ENCODE assay signal across 15 cellular contexts in genomic region chr17:82780981-82781893, GRCh38. TPM values are rescaled to one million over a fixed set of nuclear protein-coding genes. Genes with fewer than 3 reads are reported as not detected.
DNase-seq lines count a peak whose midpoint lies in the region; ATAC-seq, FAIRE-seq and TF ChIP-seq lines count a peak whose summit lies in the region.
"Had no signal": no experiment of that assay in that cellular context is flagged by ENCODE, and none has a peak within 500 bp of the region (broad histone marks: within the 10 kb centered on the region; RNA-seq: fewer than 3 reads in every experiment).

No MANE protein-coding gene starts in this region.

- peaks cover 5 to 6% of the 10 kb centered on the region in 2 donors for H3K36me3 Mint-ChIP-seq in activated naive CD4-positive, alpha-beta T cell treated with anti-CD3 and anti-CD28 coated beads, Interleukin-2, amount 50 U/mL, for 72 hours

- no peaks in the 10 kb centered on the region for H3K9me3 Mint-ChIP-seq in activated naive CD4-positive, alpha-beta T cell treated with anti-CD3 and anti-CD28 coated beads, Interleukin-2, amount 50 U/mL, for 72 hours
- H3K9me3 Mint-ChIP-seq: naive thymus-derived CD8-positive, alpha-beta T cell had no signal

- peak overlapping the region in 1 of 2 donors; percentile 75 for H3K27ac Mint-ChIP-seq in activated naive CD4-positive, alpha-beta T cell treated with anti-CD3 and anti-CD28 coated beads, Interleukin-2, amount 50 U/mL, for 72 hours

- H3K4me1 ChIP-seq in keratinocyte (ENCODE audit: control insufficient read depth, extremely low read depth, insufficient read depth, low read length) (peaks cover 1% of the 10 kb centered on the region), thoracic aorta (ENCODE audit: control insufficient read depth in 1 of 2, low read depth in 2 of 2) (no peaks in the 10 kb centered on the region)
- H3K4me1 ChIP-seq: foreskin keratinocyte had no signal

- TF ChIP-seq CTCF in RWPE1 (conservative IDR thresholded peaks at IDR 0.05; ENCODE audit: low read depth) (no peak), keratinocyte (optimal IDR thresholded peaks at IDR 0.05 in 1 of 3, IDR thresholded peaks at IDR 0.05 in 1 of 3, conservative IDR thresholded peaks at IDR 0.05 in 1 of 3; ENCODE audit: extremely low read depth in 1 of 3, insufficient read depth in 2 of 3, low read length in 3 of 3) (no peak), thoracic aorta (IDR thresholded peaks at IDR 0.05) (no peak)

- dilution Hi-C loops in keratinocyte (cut with MboI; ENCODE audit: extremely low pct_ligation_motif_present, low sequenced_read_pairs) = no loop called here

- peak overlapping the region; percentile 43 for H3K27ac ChIP-seq in RWPE1
- H3K27ac ChIP-seq in keratinocyte (ENCODE audit: control insufficient read depth, insufficient read depth, low read length) = no peak overlapping the region
- no peak overlapping the region for H3K27ac ChIP-seq in thoracic aorta
- H3K27ac ChIP-seq: foreskin keratinocyte, SK-N-MC had no signal

- H3K4me3 ChIP-seq in keratinocyte (ENCODE audit: control insufficient read depth in 2 of 3, extremely low read depth in 1 of 3, insufficient read depth in 2 of 3, low read depth in 1 of 3, low read length in 3 of 3) = no peak overlapping the region
- H3K4me3 ChIP-seq in thoracic aorta = no peak overlapping the region
- H3K4me3 ChIP-seq: lower lobe of right lung, SK-N-MC, stomach had no signal

- no peak overlapping the region for H2AFZ ChIP-seq in keratinocyte (ENCODE audit: control insufficient read depth, low read length)

- ATAC-seq in activated naive CD4-positive, alpha-beta T cell treated with anti-CD3 and anti-CD28 coated beads, Interleukin-2, amount 50 U/mL, for 72 hours = peak; percentile 28 to 44
- ATAC-seq in thoracic aorta (ENCODE audit: insufficient number of reproducible peaks, low FRiP score, low read depth) = peak; percentile 22
- no peak for ATAC-seq in HG02938 (IDR thresholded peaks at IDR 0.05; ENCODE audit: unreplicated experiment)

- POLR2A ChIA-PET in RWPE1 (lab: Yijun Ruan, JAX; ENCODE audit: low non-redundant PET) = no interaction called here

- H3K27me3 ChIP-seq in keratinocyte (ENCODE audit: control insufficient read depth, extremely low read depth, insufficient read depth, low read length) = no peaks in the 10 kb centered on the region
- H3K27me3 ChIP-seq in thoracic aorta (replicated peaks; ENCODE audit: insufficient read depth) = no peaks in the 10 kb centered on the region
- H3K27me3 ChIP-seq: foreskin keratinocyte, stomach had no signal

- H3K9me3 ChIP-seq in keratinocyte (ENCODE audit: control insufficient read depth, low read depth, low read length) (no peaks in the 10 kb centered on the region), thoracic aorta (no peaks in the 10 kb centered on the region)
- H3K9me3 ChIP-seq: lower lobe of right lung, stomach had no signal

- CTCF ChIA-PET in RWPE1 (lab: Yijun Ruan, JAX) = interaction anchor here (0.6 to 1.1 kb wide), 6 partner anchors 50 to 148 kb away, joined by 3 to 11 read pairs (median 3); no protein-coding TSS in a partner anchor

- DNase-seq in activated naive CD4-positive, alpha-beta T cell treated with anti-CD3 and anti-CD28 coated beads, Interleukin-2, amount 50 U/mL, for 72 hours (ENCODE audit: low spot score in 2 of 2) = no peak
- no peak for DNase-seq in activated naive CD4-positive, alpha-beta T cell (lab: John Stamatoyannopoulos, UW)
- no peak for DNase-seq in RWPE1 (ENCODE audit: low spot score)
- DNase-seq in keratinocyte (ENCODE audit: low read depth, low spot score) = no peak
- no peak for DNase-seq in thoracic aorta (ENCODE audit: low spot score)
- DNase-seq in epidermal melanocyte (ENCODE audit: insufficient read length, low spot score) = no peak
- no peak for DNase-seq in SHP77 treated with DMSO at 0.1 percent for 48 hours (lab: John Stamatoyannopoulos, UW)

- no peak overlapping the region for H3K4me2 ChIP-seq in keratinocyte (ENCODE audit: control insufficient read depth, extremely low read depth, insufficient read depth, low read depth, low read length)

- no peaks in the 10 kb centered on the region for H3K9me1 ChIP-seq in keratinocyte (ENCODE audit: control insufficient read depth, extremely low read depth, insufficient read depth, low read length)

- peak; percentile 17 for FAIRE-seq in keratinocyte (lab: Jason Lieb, UNC)
- FAIRE-seq: colon had no signal

- H3K36me3 ChIP-seq in keratinocyte (ENCODE audit: control insufficient read depth in 2 of 2, extremely low read depth in 1 of 2, insufficient read depth in 2 of 2, low read length in 2 of 2) = peaks cover 13 to 17% of the 10 kb centered on the region in 2 experiments
- H3K36me3 ChIP-seq in thoracic aorta = peaks cover 17% of the 10 kb centered on the region

- no peak overlapping the region for H3K9ac ChIP-seq in keratinocyte (ENCODE audit: control insufficient read depth, extremely low read depth, insufficient read depth, low read length)

- peaks cover 5% of the 10 kb centered on the region for H3K79me2 ChIP-seq in keratinocyte (ENCODE audit: control insufficient read depth, insufficient read depth, low read length)

- peaks cover 6% of the 10 kb centered on the region for H4K20me1 ChIP-seq in keratinocyte (ENCODE audit: control insufficient read depth, extremely low read depth, insufficient read depth, low read length)

RNA-seq across cellular contexts. Expression of gene TBCD, which starts 29.4 kb away (rescaled TPM):
- 100 to 1,000 TPM in 1 of 2 donors, 10 to 100 TPM in 1; 67.4 to 147 TPM for total RNA-seq in activated naive CD4-positive, alpha-beta T cell treated with anti-CD3 and anti-CD28 coated beads, Interleukin-2, amount 50 U/mL, for 72 hours
- polyA plus RNA-seq in keratinocyte = 30.1 to 51.5 TPM (median 36.2 TPM) in 3 replicates
- polyA plus RNA-seq in keratinocyte (2011; ENCODE audit: low read depth) = 46.9 TPM
- 27.0 and 48.2 TPM in 2 replicates for polyA plus RNA-seq in keratinocyte (2011; cell fraction: cytosol; rRNA removed)
- 77.9 and 106 TPM in 2 replicates for polyA plus RNA-seq in keratinocyte (2011; cell fraction: nucleus; rRNA removed)
- polyA plus RNA-seq in keratinocyte (2012; ENCODE audit: low replicate concordance) = 49.2 and 75.3 TPM in 2 replicates
- polyA minus RNA-seq in keratinocyte = 63.0 to 138 TPM (median 81.3 TPM) in 3 replicates
- 59.3 TPM for polyA minus RNA-seq in keratinocyte (2011; cell fraction: cytosol; rRNA and poly(A)+ RNA removed)
- polyA minus RNA-seq in keratinocyte (2011; cell fraction: nucleus; rRNA and poly(A)+ RNA removed) = 47.8 and 67.7 TPM in 2 replicates
- 10 to 100 TPM; 55.0 to 55.5 TPM for total RNA-seq in thoracic aorta

RNA-seq across cellular contexts. Expression of gene FN3K, which starts 45.8 kb away (rescaled TPM):
- 1 to 10 TPM; 3.5 to 7.0 TPM for total RNA-seq in activated naive CD4-positive, alpha-beta T cell treated with anti-CD3 and anti-CD28 coated beads, Interleukin-2, amount 50 U/mL, for 72 hours
- polyA plus RNA-seq in keratinocyte = 0.10 to 0.35 TPM (median 0.32 TPM) in 3 replicates
- polyA plus RNA-seq in keratinocyte (2011; ENCODE audit: low read depth) = 1.6 TPM
- 0.13 and 0.34 TPM in 2 replicates for polyA plus RNA-seq in keratinocyte (2011; cell fraction: cytosol; rRNA removed)
- polyA plus RNA-seq in keratinocyte (2011; cell fraction: nucleus; rRNA removed) = 1.7 and 2.1 TPM in 2 replicates
- polyA plus RNA-seq in keratinocyte (2012; ENCODE audit: low replicate concordance) = 1.4 and 2.4 TPM in 2 replicates
- polyA minus RNA-seq in keratinocyte = 0.46 to 1.3 TPM in 2 of 3 replicates, not detected in the other
- 4.2 TPM for polyA minus RNA-seq in keratinocyte (2011; cell fraction: cytosol; rRNA and poly(A)+ RNA removed)
- polyA minus RNA-seq in keratinocyte (2011; cell fraction: nucleus; rRNA and poly(A)+ RNA removed) = 0.42 and 1.4 TPM in 2 replicates
- total RNA-seq in thoracic aorta = 10 to 100 TPM in 1 of 2 donors, 1 to 10 TPM in 1; 8.3 to 10.4 TPM

RNA-seq across cellular contexts. Expression of gene ZNF750, which starts 58.6 kb away (rescaled TPM):
- not detected for total RNA-seq in activated naive CD4-positive, alpha-beta T cell treated with anti-CD3 and anti-CD28 coated beads, Interleukin-2, amount 50 U/mL, for 72 hours
- 1.8 to 9.6 TPM (median 5.5 TPM) in 3 replicates for polyA plus RNA-seq in keratinocyte
- 23.7 TPM for polyA plus RNA-seq in keratinocyte (2011; ENCODE audit: low read depth)
- polyA plus RNA-seq in keratinocyte (2011; cell fraction: cytosol; rRNA removed) = 4.5 and 4.8 TPM in 2 replicates
- 11.0 and 12.9 TPM in 2 replicates for polyA plus RNA-seq in keratinocyte (2011; cell fraction: nucleus; rRNA removed)
- polyA plus RNA-seq in keratinocyte (2012; ENCODE audit: low replicate concordance) = 2.3 and 43.8 TPM in 2 replicates
- polyA minus RNA-seq in keratinocyte = 2.2 to 8.9 TPM (median 6.0 TPM) in 3 replicates
- 3.3 TPM for polyA minus RNA-seq in keratinocyte (2011; cell fraction: cytosol; rRNA and poly(A)+ RNA removed)
- polyA minus RNA-seq in keratinocyte (2011; cell fraction: nucleus; rRNA and poly(A)+ RNA removed) = 8.4 and 9.1 TPM in 2 replicates
- not detected for total RNA-seq in thoracic aorta
- total RNA-seq: H9; naive thymus-derived CD8-positive, alpha-beta T cell; stomach had no signal
- polyA plus RNA-seq: naive thymus-derived CD8-positive, alpha-beta T cell had no signal
